Comparison of ENCODE assay signal across 9 cellular contexts in genomic region chr1:227786673-227787512, GRCh38. TPM values are rescaled to one million over a fixed set of nuclear protein-coding genes. Genes with fewer than 3 reads are reported as not detected.
A peak's percentile ranks its signal among the peaks of the same experiment; 100 is the strongest.
DNase-seq lines count a peak whose midpoint lies in the region; ATAC-seq, FAIRE-seq and TF ChIP-seq lines count a peak whose summit lies in the region.
"Had no signal": no experiment of that assay in that cellular context is flagged by ENCODE, and none has a peak within 500 bp of the region (broad histone marks: within the 10 kb centered on the region; RNA-seq: fewer than 3 reads in every experiment).

No MANE protein-coding gene starts in this region.

- peak overlapping the region; percentile 88 for H3K4me2 ChIP-seq in keratinocyte (ENCODE audit: control insufficient read depth, extremely low read depth, insufficient read depth, low read depth, low read length)

- H4K20me1 ChIP-seq in keratinocyte (ENCODE audit: control insufficient read depth, extremely low read depth, insufficient read depth, low read length), result no peaks in the 10 kb centered on the region

- TF ChIP-seq CTCF in CD14-positive monocyte (IDR thresholded peaks at IDR 0.05) (no peak), ascending aorta (IDR thresholded peaks at IDR 0.05) (no peak), keratinocyte (optimal IDR thresholded peaks at IDR 0.05 in 1 of 3, IDR thresholded peaks at IDR 0.05 in 1 of 3, conservative IDR thresholded peaks at IDR 0.05 in 1 of 3; ENCODE audit: extremely low read depth in 1 of 3, insufficient read depth in 2 of 3, low read length in 3 of 3) (no peak)

- dilution Hi-C loops in keratinocyte (cut with MboI; ENCODE audit: extremely low pct_ligation_motif_present, low sequenced_read_pairs), result no loop called here

- H3K4me1 ChIP-seq in ascending aorta (peaks cover 3 to 14% of the 10 kb centered on the region in 2 donors), keratinocyte (ENCODE audit: control insufficient read depth, extremely low read depth, insufficient read depth, low read length) (peaks cover 6% of the 10 kb centered on the region)

- H3K36me3 ChIP-seq in ascending aorta (no peaks in the 10 kb centered on the region), keratinocyte (ENCODE audit: control insufficient read depth in 2 of 2, extremely low read depth in 1 of 2, insufficient read depth in 2 of 2, low read length in 2 of 2) (peaks cover 3 to 4% of the 10 kb centered on the region in 2 experiments)

- peak overlapping the region; percentile 48 for H2AFZ ChIP-seq in keratinocyte (ENCODE audit: control insufficient read depth, low read length)

- H3K27ac ChIP-seq in ascending aorta (peak overlapping the region; percentile 69 to 72), keratinocyte (ENCODE audit: control insufficient read depth, insufficient read depth, low read length) (peak overlapping the region; percentile 36)

- peaks cover 36 to 47% (median 45%) of the 10 kb centered on the region in 3 donors for H3K27me3 Mint-ChIP-seq in CD14-positive monocyte (ENCODE audit: low read depth in 3 of 3)
- peaks cover 17% of the 10 kb centered on the region for H3K27me3 Mint-ChIP-seq in stimulated activated naive CD8-positive, alpha-beta T cell treated with anti-CD3 and anti-CD28 coated beads, Interleukin-15, amount 100 ng/mL, for 72 hours

- peaks cover 0 to 6% (median 0%) of the 10 kb centered on the region in 7 donors for H3K9me3 Mint-ChIP-seq in CD14-positive monocyte
- no peaks in the 10 kb centered on the region for H3K9me3 Mint-ChIP-seq in stimulated activated naive CD8-positive, alpha-beta T cell treated with anti-CD3 and anti-CD28 coated beads, Interleukin-15, amount 100 ng/mL, for 72 hours

- DNase-seq in CD14-positive monocyte (ENCODE audit: low spot score), result no peak
- peak in 1 of 2 donors; percentile 67 for DNase-seq in ascending aorta (ENCODE audit: low spot score in 2 of 2)
- DNase-seq in keratinocyte (ENCODE audit: low read depth, low spot score), result no peak
- peak in 1 of 2 donors; percentile 13 for DNase-seq in stimulated activated naive CD8-positive, alpha-beta T cell treated with anti-CD3 and anti-CD28 coated beads, Interleukin-15, amount 100 ng/mL, for 72 hours
- DNase-seq in activated CD4-positive, alpha-beta T cell treated with anti-CD3 and anti-CD28 coated beads, Interleukin-2, amount 50 U/mL, for 1 hour, result no peak

- peak overlapping the region; percentile 88 to 92 for H3K4me3 Mint-ChIP-seq in CD14-positive monocyte
- peak overlapping the region; percentile 82 to 86 for H3K4me3 Mint-ChIP-seq in stimulated activated naive CD8-positive, alpha-beta T cell treated with anti-CD3 and anti-CD28 coated beads, Interleukin-15, amount 100 ng/mL, for 72 hours

- H3K4me3 ChIP-seq in ascending aorta (peak overlapping the region; percentile 65 to 75), keratinocyte (ENCODE audit: control insufficient read depth in 2 of 3, extremely low read depth in 1 of 3, insufficient read depth in 2 of 3, low read depth in 1 of 3, low read length in 3 of 3) (peak overlapping the region; percentile 56 to 67 (median 58))

- ATAC-seq in HG02623 (IDR thresholded peaks at IDR 0.05; ENCODE audit: unreplicated experiment) (peak; percentile 0), HG03108 (IDR thresholded peaks at IDR 0.05; ENCODE audit: unreplicated experiment) (no peak), HG03139 (IDR thresholded peaks at IDR 0.05; ENCODE audit: unreplicated experiment) (no peak)
- ATAC-seq in stimulated activated naive CD8-positive, alpha-beta T cell treated with anti-CD3 and anti-CD28 coated beads, Interleukin-15, amount 100 ng/mL, for 72 hours, result no peak

- peaks cover 16% of the 10 kb centered on the region for H3K4me1 Mint-ChIP-seq in CD14-positive monocyte
- H3K4me1 Mint-ChIP-seq in stimulated activated naive CD8-positive, alpha-beta T cell treated with anti-CD3 and anti-CD28 coated beads, Interleukin-15, amount 100 ng/mL, for 72 hours, result peaks cover 36% of the 10 kb centered on the region

- H3K9me3 ChIP-seq in ascending aorta (no peaks in the 10 kb centered on the region), keratinocyte (ENCODE audit: control insufficient read depth, low read depth, low read length) (no peaks in the 10 kb centered on the region)

- H3K27ac Mint-ChIP-seq in CD14-positive monocyte, result peak overlapping the region in 3 of 7 donors; percentile 43 to 85 (median 51)
- peak overlapping the region in 1 of 2 donors; percentile 90 for H3K27ac Mint-ChIP-seq in stimulated activated naive CD8-positive, alpha-beta T cell treated with anti-CD3 and anti-CD28 coated beads, Interleukin-15, amount 100 ng/mL, for 72 hours

- FAIRE-seq in keratinocyte (lab: Jason Lieb, UNC), result no peak

- H3K27me3 ChIP-seq in ascending aorta (no peaks in the 10 kb centered on the region), keratinocyte (ENCODE audit: control insufficient read depth, extremely low read depth, insufficient read depth, low read length) (peaks cover 4% of the 10 kb centered on the region)

- no peaks in the 10 kb centered on the region for H3K79me2 ChIP-seq in keratinocyte (ENCODE audit: control insufficient read depth, insufficient read depth, low read length)

- intact Hi-C loops in CD14-positive monocyte (cut with micrococcal nuclease), result loop anchor here in 1 of 2 donors (5.0 kb wide), 1 partner anchor 385 kb away; no protein-coding TSS in a partner anchor
- intact Hi-C loops in ascending aorta (cut with DNase I), result loop anchor here (5.0 kb wide), 1 partner anchor 470 kb away; the partner anchor contains the start of gene CDC42BPA

- H3K9ac ChIP-seq in keratinocyte (ENCODE audit: control insufficient read depth, extremely low read depth, insufficient read depth, low read length), result peak overlapping the region; percentile 62

- H3K9me1 ChIP-seq in keratinocyte (ENCODE audit: control insufficient read depth, extremely low read depth, insufficient read depth, low read length), result no peaks in the 10 kb centered on the region

- peaks cover 3 to 8% of the 10 kb centered on the region in 2 donors for H3K36me3 Mint-ChIP-seq in CD14-positive monocyte

RNA-seq across cellular contexts. Expression of gene PRSS38, which starts 28.6 kb away (rescaled TPM):
- polyA plus RNA-seq in CD14-positive monocyte (not detected), keratinocyte (not detected in 3 replicates)
- total RNA-seq in ascending aorta, result not detected
- not detected for polyA plus RNA-seq in keratinocyte (2011; ENCODE audit: low read depth)
- polyA plus RNA-seq in keratinocyte (2011; cell fraction: cytosol; rRNA removed), result not detected in 2 replicates
- not detected in 2 replicates for polyA plus RNA-seq in keratinocyte (2011; cell fraction: nucleus; rRNA removed)
- polyA plus RNA-seq in keratinocyte (2012; ENCODE audit: low replicate concordance), result not detected in 2 replicates
- not detected in 3 replicates for polyA minus RNA-seq in keratinocyte
- not detected for polyA minus RNA-seq in keratinocyte (2011; cell fraction: cytosol; rRNA and poly(A)+ RNA removed)
- polyA minus RNA-seq in keratinocyte (2011; cell fraction: nucleus; rRNA and poly(A)+ RNA removed), result not detected in 2 replicates
- total RNA-seq: pulmonary artery endothelial cell had no signal

RNA-seq across cellular contexts. Expression of gene SNAP47, which starts 51.7 kb away (rescaled TPM):
- polyA plus RNA-seq in CD14-positive monocyte, result 10 to 100 TPM; 20.5 to 25.0 TPM
- total RNA-seq in ascending aorta, result 54.0 TPM
- polyA plus RNA-seq in keratinocyte, result 19.3 to 30.4 TPM (median 24.8 TPM) in 3 replicates
- 9.7 TPM for polyA plus RNA-seq in keratinocyte (2011; ENCODE audit: low read depth)
- 31.4 and 31.8 TPM in 2 replicates for polyA plus RNA-seq in keratinocyte (2011; cell fraction: cytosol; rRNA removed)
- 21.6 and 23.4 TPM in 2 replicates for polyA plus RNA-seq in keratinocyte (2011; cell fraction: nucleus; rRNA removed)
- polyA plus RNA-seq in keratinocyte (2012; ENCODE audit: low replicate concordance), result 20.7 and 24.0 TPM in 2 replicates
- polyA minus RNA-seq in keratinocyte, result 16.5 to 28.5 TPM (median 21.7 TPM) in 3 replicates
- 18.0 TPM for polyA minus RNA-seq in keratinocyte (2011; cell fraction: cytosol; rRNA and poly(A)+ RNA removed)
- 9.7 and 15.4 TPM in 2 replicates for polyA minus RNA-seq in keratinocyte (2011; cell fraction: nucleus; rRNA and poly(A)+ RNA removed)

RNA-seq across cellular contexts. Expression of gene JMJD4, which starts 51.8 kb away (rescaled TPM):
- polyA plus RNA-seq in CD14-positive monocyte (10 to 100 TPM; 11.2 TPM), keratinocyte (17.1 to 25.0 TPM (median 19.5 TPM) in 3 replicates)
- total RNA-seq in ascending aorta, result 10.6 TPM
- polyA plus RNA-seq in keratinocyte (2011; ENCODE audit: low read depth), result 2.3 TPM
- polyA plus RNA-seq in keratinocyte (2011; cell fraction: cytosol; rRNA removed), result 13.0 and 19.4 TPM in 2 replicates
- 21.4 and 23.2 TPM in 2 replicates for polyA plus RNA-seq in keratinocyte (2011; cell fraction: nucleus; rRNA removed)
- 5.9 and 20.5 TPM in 2 replicates for polyA plus RNA-seq in keratinocyte (2012; ENCODE audit: low replicate concordance)
- 33.5 to 41.8 TPM (median 33.9 TPM) in 3 replicates for polyA minus RNA-seq in keratinocyte
- 28.2 TPM for polyA minus RNA-seq in keratinocyte (2011; cell fraction: cytosol; rRNA and poly(A)+ RNA removed)
- 20.1 and 22.4 TPM in 2 replicates for polyA minus RNA-seq in keratinocyte (2011; cell fraction: nucleus; rRNA and poly(A)+ RNA removed)
